In genomic region chr14:41607119-41607785, GRCh38 we compare ENCODE assay signal across 9 cellular contexts. TPM values are rescaled to one million over a fixed set of nuclear protein-coding genes. Genes with fewer than 3 reads are reported as not detected.
DNase-seq lines count a peak whose midpoint lies in the region; ATAC-seq and TF ChIP-seq lines count a peak whose summit lies in the region.
"Had no signal": no experiment of that assay in that cellular context is flagged by ENCODE, and none has a peak within 500 bp of the region (broad histone marks: within the 10 kb centered on the region; RNA-seq: fewer than 3 reads in every experiment).

No MANE protein-coding gene starts in this region.

- no peaks in the 10 kb centered on the region for H3K9me3 Mint-ChIP-seq in activated T-cell treated with anti-CD3 and anti-CD28 coated beads, Interleukin-2, amount 50 U/mL, for 4 hours

- H3K4me1 ChIP-seq in gastroesophageal sphincter = peaks cover 0 to 52% (median 0%) of the 10 kb centered on the region in 3 donors

- no peak for TF ChIP-seq POLR2A in gastroesophageal sphincter (IDR thresholded peaks at IDR 0.05)

- peaks cover 71% of the 10 kb centered on the region for H3K27me3 Mint-ChIP-seq in activated T-cell treated with anti-CD3 and anti-CD28 coated beads, Interleukin-2, amount 50 U/mL, for 4 hours (ENCODE audit: low read depth)

- ATAC-seq in activated T-cell treated with anti-CD3 and anti-CD28 coated beads, Interleukin-2, amount 50 U/mL, for 4 hours = no peak
- ATAC-seq in gastroesophageal sphincter (no peak), GM18861 (IDR thresholded peaks at IDR 0.05; ENCODE audit: unreplicated experiment) (no peak), HG02610 (IDR thresholded peaks at IDR 0.05; ENCODE audit: unreplicated experiment) (no peak)

- H3K4me3 Mint-ChIP-seq in activated T-cell treated with anti-CD3 and anti-CD28 coated beads, Interleukin-2, amount 50 U/mL, for 4 hours = peak overlapping the region; percentile 71

- whole genome bisulfite sequencing in gastroesophageal sphincter (ENCODE audit: low coverage in 1 of 2), 2 donors = 0 to 2% methylated on average over 11 to 18 of the region's 29 CpGs

- H3K27ac ChIP-seq in gastroesophageal sphincter = peak overlapping the region in 3 of 4 donors; percentile 80 to 89 (median 84)

- DNase-seq in activated T-cell treated with anti-CD3 and anti-CD28 coated beads, Interleukin-2, amount 50 U/mL, for 4 hours = no peak
- DNase-seq in activated T-cell treated with anti-CD3 and anti-CD28 coated beads for 4 hours (no peak), T1000 (lab: John Stamatoyannopoulos, UW) (peak; percentile 10), retina (peak; percentile 86), kidney tubule cell (ENCODE audit: low spot score) (no peak)

- TF ChIP-seq CTCF in gastroesophageal sphincter (IDR thresholded peaks at IDR 0.05) = no peak

- peaks cover 38% of the 10 kb centered on the region for H3K4me1 Mint-ChIP-seq in activated T-cell treated with anti-CD3 and anti-CD28 coated beads, Interleukin-2, amount 50 U/mL, for 4 hours (ENCODE audit: low read depth)

- TF ChIP-seq EP300 in gastroesophageal sphincter (IDR thresholded peaks at IDR 0.05) = no peak

- H3K27me3 ChIP-seq in gastroesophageal sphincter = peaks cover 66% of the 10 kb centered on the region

- no peaks in the 10 kb centered on the region for H3K9me3 ChIP-seq in gastroesophageal sphincter

- H3K36me3 Mint-ChIP-seq in activated T-cell treated with anti-CD3 and anti-CD28 coated beads, Interleukin-2, amount 50 U/mL, for 4 hours (ENCODE audit: insufficient read depth) = no peaks in the 10 kb centered on the region

- H3K4me3 ChIP-seq in gastroesophageal sphincter = peak overlapping the region; percentile 71 to 90

- H3K36me3 ChIP-seq in gastroesophageal sphincter = no peaks in the 10 kb centered on the region

RNA-seq across cellular contexts. Expression of gene LRFN5, which starts 0.6 kb away (rescaled TPM):
- total RNA-seq in activated T-cell treated with anti-CD3 and anti-CD28 coated beads, Interleukin-2, amount 50 U/mL, for 4 hours = 1 to 10 TPM in 1 of 3 donors, under 1 TPM in 2; 0.40 to 1.1 (median 0.46) TPM
- 1 to 10 TPM; 2.9 to 9.3 (median 5.0) TPM for total RNA-seq in gastroesophageal sphincter
- total RNA-seq: activated CD8-positive, alpha-beta memory T cell treated with anti-CD3 and anti-CD28 coated beads for 36 hours had no signal

Comparison
In these comparisons a context has a peak if more than half of its experiments do, and no peak if none do; other contexts are left out.
1. DNase-seq: peak in T1000 (single experiment) and retina (single experiment); none in activated T-cell treated with anti-CD3 and anti-CD28 coated beads, Interleukin-2, amount 50 U/mL, for 4 hours (single experiment), activated T-cell treated with anti-CD3 and anti-CD28 coated beads for 4 hours (single experiment) and kidney tubule cell (single experiment).